Comparison of ENCODE assay signal across 24 cellular contexts in genomic region chr5:130386155-130386554, GRCh38.
A peak's percentile ranks its signal among the peaks of the same experiment; 100 is the strongest.
DNase-seq lines count a peak whose midpoint lies in the region; ATAC-seq, FAIRE-seq and TF ChIP-seq lines count a peak whose summit lies in the region.
"Had no signal": no experiment of that assay in that cellular context is flagged by ENCODE, and none has a peak within 500 bp of the region (broad histone marks: within the 10 kb centered on the region; RNA-seq: fewer than 3 reads in every experiment).

No MANE protein-coding gene starts in this region.

- no peaks in the 10 kb centered on the region for H3K23me2 ChIP-seq in H1 (ENCODE audit: low read depth, low read length)

- no peaks in the 10 kb centered on the region for H3K27me3 Mint-ChIP-seq in stimulated activated naive B cell treated with anti-CD40 and anti-IgM and Interleukin-4, amounts not matched to agents 10 μg/mL and 1 μg/mL and 100 μg/mL, for 72 hours
- H3K27me3 Mint-ChIP-seq: CD4-positive, CD25-positive, alpha-beta regulatory T cell; natural killer cell treated with Interleukin-12 subunit alpha and Interleukin-12 subunit beta and Interleukin-15 and Interleukin-18, amount 100 ng/mL, for 72 hours had no signal

- H2AK5ac ChIP-seq in H1 (ENCODE audit: low read depth, low read length) (no peak overlapping the region), mesendoderm (ENCODE audit: low read length) (no peak overlapping the region)

- H3K36me3 ChIP-seq in OCI-LY7 (ENCODE audit: insufficient read depth, low read length), result no peaks in the 10 kb centered on the region
- H3K36me3 ChIP-seq in H1 (ENCODE audit: control insufficient read depth in 2 of 4, insufficient read depth in 4 of 4, low read length in 3 of 4), result no peaks in the 10 kb centered on the region
- H3K36me3 ChIP-seq in mesendoderm (ENCODE audit: control insufficient read depth, insufficient read depth, low read length), result no peaks in the 10 kb centered on the region
- H3K36me3 ChIP-seq in GM23248 (ENCODE audit: low read depth), result no peaks in the 10 kb centered on the region
- H3K36me3 ChIP-seq: ascending aorta, prostate gland, sigmoid colon, transverse colon had no signal

- H3K4me3 ChIP-seq in OCI-LY7 (ENCODE audit: low read depth, low read length, poor library complexity, severe bottlenecking) (no peak overlapping the region), H1 (ENCODE audit: extremely low read depth in 1 of 4, insufficient read depth in 2 of 4, low read depth in 3 of 4, low read length in 4 of 4) (no peak overlapping the region), mesendoderm (ENCODE audit: low read length) (no peak overlapping the region), GM23248 (no peak overlapping the region)
- H3K4me3 ChIP-seq: ascending aorta, prostate gland, sigmoid colon, transverse colon had no signal

- CTCF ChIA-PET in OCI-LY7 (lab: Charles Lee; ENCODE audit: unreplicated experiment), result no interaction called here
- CTCF ChIA-PET in H1 (lab: Charles Lee; ENCODE audit: partially characterized antibody), result interaction anchor here (1.0 to 1.6 kb wide), 2 partner anchors 10 to 93 kb away, joined by 3 read pairs; no protein-coding TSS in a partner anchor

- in situ Hi-C loops in GM23248 (cut with MboI), result no loop called here

- H4K20me1 ChIP-seq in OCI-LY7 (ENCODE audit: insufficient read depth, low read length), result no peaks in the 10 kb centered on the region
- no peaks in the 10 kb centered on the region for H4K20me1 ChIP-seq in H1 (replicated peaks in 1 of 2; ENCODE audit: control insufficient read depth in 1 of 2, insufficient read depth in 2 of 2, low read length in 2 of 2)
- no peaks in the 10 kb centered on the region for H4K20me1 ChIP-seq in GM23248 (ENCODE audit: insufficient read depth)

- no TSS peak for BruUV-seq in OCI-LY7 (replicated peaks; lab: Mats Ljungman, UMichigan)

- H3K79me2 ChIP-seq in OCI-LY7 (ENCODE audit: insufficient read depth, low read depth, low read length) (no peaks in the 10 kb centered on the region), H1 (ENCODE audit: control insufficient read depth in 1 of 2, insufficient read depth in 2 of 2, low read length in 2 of 2) (no peaks in the 10 kb centered on the region), mesendoderm (ENCODE audit: control insufficient read depth, insufficient read depth, low read length) (no peaks in the 10 kb centered on the region), GM23248 (ENCODE audit: insufficient read depth) (no peaks in the 10 kb centered on the region)

- no peak overlapping the region for H3K4ac ChIP-seq in H1 (replicated peaks; ENCODE audit: insufficient read length, low read depth, low read length)
- H3K4ac ChIP-seq in mesendoderm (ENCODE audit: low read depth, low read length), result peak overlapping the region; percentile 36

- TF ChIP-seq POLR2A in H1 (IDR thresholded peaks at IDR 0.05; ENCODE audit: control extremely low read depth in 1 of 2, low read depth in 2 of 2, low read length in 2 of 2), result no peak

- H3K79me1 ChIP-seq in H1 (ENCODE audit: low read depth, low read length), result no peaks in the 10 kb centered on the region
- no peaks in the 10 kb centered on the region for H3K79me1 ChIP-seq in mesendoderm (ENCODE audit: low read length)

- H3K27ac ChIP-seq in OCI-LY7 (ENCODE audit: low read depth, low read length, poor library complexity, severe bottlenecking) (no peak overlapping the region), H1 (ENCODE audit: low read depth, low read length) (no peak overlapping the region), mesendoderm (ENCODE audit: low read depth, low read length) (no peak overlapping the region), GM23248 (no peak overlapping the region)
- H3K27ac ChIP-seq: ascending aorta, prostate gland, sigmoid colon, transverse colon had no signal

- H3K56ac ChIP-seq in H1 (replicated peaks; ENCODE audit: insufficient read length, low read depth, low read length) (no peak overlapping the region), mesendoderm (ENCODE audit: low read length) (no peak overlapping the region)

- H3K23ac ChIP-seq in H1 (ENCODE audit: insufficient read length) (no peak overlapping the region), mesendoderm (ENCODE audit: low read length) (no peak overlapping the region)

- H3K18ac ChIP-seq in H1 (ENCODE audit: extremely low read depth, low read length) (no peak overlapping the region), mesendoderm (ENCODE audit: low read length) (no peak overlapping the region)

- DNase-seq in OCI-LY7 (ENCODE audit: low spot score) (peak; percentile 7), H1 (ENCODE audit: low read depth in 1 of 2, low spot score in 2 of 2) (no peak), mesendoderm (peak; percentile 2), GM23248 (no peak), UCSD-AML1 (lab: John Stamatoyannopoulos, UW; ENCODE audit: unreplicated experiment) (no peak), Right ventricle myocardium inferior (ENCODE audit: missing footprints) (no peak)
- DNase-seq in stimulated activated naive B cell treated with anti-CD40 and anti-IgM and Interleukin-4, amounts not matched to agents 10 μg/mL and 1 μg/mL and 100 μg/mL, for 72 hours, result no peak
- DNase-seq: CD4-positive, CD25-positive, alpha-beta regulatory T cell; central memory CD4-positive, alpha-beta T cell; left ventricle myocardium superior; NCI-H1092 treated with DMSO at 0.1 percent for 48 hours; NCI-H2029 treated with DMSO at 0.1 percent for 48 hours; NCI-H2227 treated with DMSO at 0.1 percent for 48 hours; sigmoid colon; SK-N-SH; transverse colon had no signal

- H2BK20ac ChIP-seq in H1 (ENCODE audit: low read length), result no peak overlapping the region

- H3K4me1 ChIP-seq in OCI-LY7 (ENCODE audit: insufficient read depth, low read length, poor library complexity, severe bottlenecking), result no peaks in the 10 kb centered on the region
- H3K4me1 ChIP-seq in H1 (replicated peaks in 1 of 4; ENCODE audit: control insufficient read depth in 3 of 4, insufficient read depth in 4 of 4, low read length in 3 of 4), result no peaks in the 10 kb centered on the region
- no peaks in the 10 kb centered on the region for H3K4me1 ChIP-seq in mesendoderm (ENCODE audit: control insufficient read depth, low read depth, low read length)
- no peaks in the 10 kb centered on the region for H3K4me1 ChIP-seq in GM23248 (ENCODE audit: insufficient read depth)
- H3K4me1 ChIP-seq: ascending aorta, prostate gland, sigmoid colon had no signal

- TF ChIP-seq CTCF in OCI-LY7 (conservative IDR thresholded peaks at IDR 0.05; ENCODE audit: low read length) (peak; percentile 54), H1 (IDR thresholded peaks at IDR 0.05; ENCODE audit: control extremely low read depth in 1 of 3, insufficient read depth in 1 of 3, low read depth in 1 of 3, low read length in 3 of 3) (no peak)

- POLR2A ChIA-PET in OCI-LY7 (lab: Charles Lee) (interaction anchor here (0.6 kb wide), 1 partner anchor 408 kb away, joined by 3 read pairs; no protein-coding TSS in a partner anchor), H1 (lab: Charles Lee; ENCODE audit: partially characterized antibody) (no interaction called here)

- H3K9me2 ChIP-seq in OCI-LY7 (ENCODE audit: insufficient read depth, low read length) (no peaks in the 10 kb centered on the region), GM23248 (ENCODE audit: insufficient read depth) (no peaks in the 10 kb centered on the region)

- FAIRE-seq in H1 (lab: Jason Lieb, UNC), result no peak
- FAIRE-seq: frontal cortex, islet of Langerhans had no signal

- H3K4me3 Mint-ChIP-seq in stimulated activated naive B cell treated with anti-CD40 and anti-IgM and Interleukin-4, amounts not matched to agents 10 μg/mL and 1 μg/mL and 100 μg/mL, for 72 hours, result no peak overlapping the region
- H3K4me3 Mint-ChIP-seq: activated naive CD4-positive, alpha-beta T cell treated with anti-CD3 and anti-CD28 coated beads, Interleukin-2, amount 50 U/mL, for 24 hours; activated T-helper 1 cell treated with anti-CD3 and anti-CD28 coated beads, Interleukin-12 subunit alpha, Interleukin-12 subunit beta, Interleukin-2, Interleukin-4 antibody, amounts not matched to agents 30 ng/mL and 10 ng/mL and 1 ng/mL, durations not matched to agents 14 hours and 24 hours and 36 hours; natural killer cell treated with Interleukin-12 subunit alpha and Interleukin-12 subunit beta and Interleukin-15 and Interleukin-18, amount 100 ng/mL, for 72 hours; T-helper 2 cell treated with Interferon-gamma antibody and Interleukin-4, amounts not matched to agents 5 μg/mL and 100 μg/mL, for 36 hours had no signal

- H3K9me3 Mint-ChIP-seq in stimulated activated naive B cell treated with anti-CD40 and anti-IgM and Interleukin-4, amounts not matched to agents 10 μg/mL and 1 μg/mL and 100 μg/mL, for 72 hours, result no peaks in the 10 kb centered on the region
- H3K9me3 Mint-ChIP-seq: activated naive CD4-positive, alpha-beta T cell treated with anti-CD3 and anti-CD28 coated beads, Interleukin-2, amount 50 U/mL, for 24 hours; activated T-helper 1 cell treated with anti-CD3 and anti-CD28 coated beads, Interleukin-12 subunit alpha, Interleukin-12 subunit beta, Interleukin-2, Interleukin-4 antibody, amounts not matched to agents 30 ng/mL and 10 ng/mL and 1 ng/mL, durations not matched to agents 14 hours and 24 hours and 36 hours; T-helper 2 cell treated with Interferon-gamma antibody and Interleukin-4, amounts not matched to agents 5 μg/mL and 100 μg/mL, for 36 hours had no signal

- no peaks in the 10 kb centered on the region for H3K36me3 Mint-ChIP-seq in stimulated activated naive B cell treated with anti-CD40 and anti-IgM and Interleukin-4, amounts not matched to agents 10 μg/mL and 1 μg/mL and 100 μg/mL, for 72 hours
- H3K36me3 Mint-ChIP-seq: activated naive CD4-positive, alpha-beta T cell treated with anti-CD3 and anti-CD28 coated beads, Interleukin-2, amount 50 U/mL, for 24 hours; CD4-positive, CD25-positive, alpha-beta regulatory T cell; natural killer cell treated with Interleukin-12 subunit alpha and Interleukin-12 subunit beta and Interleukin-15 and Interleukin-18, amount 100 ng/mL, for 72 hours had no signal

- H2BK5ac ChIP-seq in H1 (ENCODE audit: low read depth, low read length) (no peak overlapping the region), mesendoderm (ENCODE audit: low read length) (no peak overlapping the region)

- TF ChIP-seq RAD21 in H1 (IDR thresholded peaks at IDR 0.05 in 1 of 2, conservative IDR thresholded peaks at IDR 0.05 in 1 of 2; ENCODE audit: low read depth in 2 of 2, low read length in 2 of 2), result 0 out of 4 replicates have a peak, but pooled peaks of 1 of the 2 experiments have one; percentile 14

- H3K4me2 ChIP-seq in OCI-LY7 (ENCODE audit: low read length) (no peak overlapping the region), H1 (ENCODE audit: insufficient read depth in 1 of 2, low read depth in 2 of 2, low read length in 2 of 2) (no peak overlapping the region), mesendoderm (ENCODE audit: low read length) (no peak overlapping the region), GM23248 (ENCODE audit: unreplicated experiment) (no peak overlapping the region)
- H3K4me2 ChIP-seq: SK-N-SH had no signal

- no peak overlapping the region for H3K14ac ChIP-seq in H1 (ENCODE audit: insufficient read length)

- no peak for TF ChIP-seq EP300 in H1 (IDR thresholded peaks at IDR 0.05; ENCODE audit: borderline replicate concordance in 1 of 2, low read depth in 2 of 2, low read length in 2 of 2)

- no peaks in the 10 kb centered on the region for H3K4me1 Mint-ChIP-seq in stimulated activated naive B cell treated with anti-CD40 and anti-IgM and Interleukin-4, amounts not matched to agents 10 μg/mL and 1 μg/mL and 100 μg/mL, for 72 hours
- H3K4me1 Mint-ChIP-seq: activated naive CD4-positive, alpha-beta T cell treated with anti-CD3 and anti-CD28 coated beads, Interleukin-2, amount 50 U/mL, for 24 hours; CD4-positive, CD25-positive, alpha-beta regulatory T cell had no signal

- intact Hi-C loops in OCI-LY7 (cut with micrococcal nuclease; ENCODE audit: unreplicated experiment) (loop anchor here (10.0 kb wide), 1 partner anchor 281 kb away; no protein-coding TSS in a partner anchor), Right ventricle myocardium inferior (cut with DNase I) (no loop called here)

- H4K5ac ChIP-seq in H1 (ENCODE audit: insufficient read length, low read depth, low read length) (no peak overlapping the region), mesendoderm (ENCODE audit: low read length) (no peak overlapping the region)

- H4K8ac ChIP-seq in H1 (ENCODE audit: extremely low read depth, insufficient read depth, low read length) (no peak overlapping the region), mesendoderm (ENCODE audit: low read depth, low read length) (no peak overlapping the region)

- H2BK120ac ChIP-seq in H1 (replicated peaks; ENCODE audit: low read depth, low read length) (no peak overlapping the region), mesendoderm (ENCODE audit: low read depth, low read length) (no peak overlapping the region)

- ATAC-seq in stimulated activated naive B cell treated with anti-CD40 and anti-IgM and Interleukin-4, amounts not matched to agents 10 μg/mL and 1 μg/mL and 100 μg/mL, for 72 hours (replicated peaks), result peak; percentile 56 to 59
- no peak for ATAC-seq in Right ventricle myocardium inferior
- ATAC-seq: left ventricle myocardium superior; natural killer cell treated with Interleukin-12 subunit alpha and Interleukin-12 subunit beta and Interleukin-15 and Interleukin-18, amount 100 ng/mL, for 72 hours had no signal

- H2BK12ac ChIP-seq in H1 (ENCODE audit: low read depth, low read length), result no peak overlapping the region

- H3K27me3 ChIP-seq in H1 (replicated peaks in 1 of 4; ENCODE audit: control insufficient read depth in 3 of 4, extremely low read depth in 1 of 4, insufficient read depth in 3 of 4, low read length in 3 of 4) (no peaks in the 10 kb centered on the region), mesendoderm (ENCODE audit: insufficient read depth, low read length, poor library complexity) (no peaks in the 10 kb centered on the region), GM23248 (replicated peaks; ENCODE audit: insufficient read depth) (no peaks in the 10 kb centered on the region)
- H3K27me3 ChIP-seq: ascending aorta, sigmoid colon, transverse colon had no signal

- H3K9ac ChIP-seq in H1 (replicated peaks in 1 of 4; ENCODE audit: extremely low read depth in 1 of 4, low read depth in 3 of 4, low read length in 3 of 4) (no peak overlapping the region), mesendoderm (ENCODE audit: low read length) (no peak overlapping the region), GM23248 (no peak overlapping the region)
- H3K9ac ChIP-seq: SK-N-SH had no signal

- H2AFZ ChIP-seq in OCI-LY7 (ENCODE audit: low read length) (peak overlapping the region; percentile 35; the same call in 1 of the 2 replicates), H1 (ENCODE audit: low read length) (peak overlapping the region; percentile 18; the same call in 1 of the 2 replicates), GM23248 (no peak overlapping the region)

- H4K91ac ChIP-seq in H1 (replicated peaks; ENCODE audit: insufficient read length, low read length), result no peak overlapping the region

- 81% methylated on average over 1 of the region's 1 CpG; no CpG with 5 or more reads in 1 of the 2 experiments for WGBS in H1 (ENCODE audit: extremely low coverage in 1 of 2, insufficient coverage in 1 of 2, insufficient read length in 1 of 2, insufficient replicate concordance in 2 of 2, low coverage in 1 of 2, low lambda C conversion rate in 2 of 2, missing lambda C conversion rate in 1 of 2), 2 experiments
- WGBS in mesendoderm (ENCODE audit: extremely low coverage, insufficient coverage, low lambda C conversion rate), result no CpG with 5 or more reads among the region's 1 CpG
- 0% methylated on average over 1 of the region's 1 CpG for WGBS in GM23248 (ENCODE audit: low coverage in 1 of 2, low lambda C conversion rate in 2 of 2, missing lambda C conversion rate in 2 of 2), 2 experiments

- no peak overlapping the region for H3K27ac Mint-ChIP-seq in stimulated activated naive B cell treated with anti-CD40 and anti-IgM and Interleukin-4, amounts not matched to agents 10 μg/mL and 1 μg/mL and 100 μg/mL, for 72 hours
- H3K27ac Mint-ChIP-seq: activated naive CD4-positive, alpha-beta T cell treated with anti-CD3 and anti-CD28 coated beads, Interleukin-2, amount 50 U/mL, for 24 hours; activated T-helper 1 cell treated with anti-CD3 and anti-CD28 coated beads, Interleukin-12 subunit alpha, Interleukin-12 subunit beta, Interleukin-2, Interleukin-4 antibody, amounts not matched to agents 30 ng/mL and 10 ng/mL and 1 ng/mL, durations not matched to agents 14 hours and 24 hours and 36 hours; CD4-positive, CD25-positive, alpha-beta regulatory T cell; natural killer cell treated with Interleukin-12 subunit alpha and Interleukin-12 subunit beta and Interleukin-15 and Interleukin-18, amount 100 ng/mL, for 72 hours; T-helper 2 cell treated with Interferon-gamma antibody and Interleukin-4, amounts not matched to agents 5 μg/mL and 100 μg/mL, for 36 hours had no signal

- H3K9me3 ChIP-seq in OCI-LY7 (ENCODE audit: low read length) (no peaks in the 10 kb centered on the region), H1 (ENCODE audit: insufficient read depth in 2 of 2, low read depth in 1 of 2, low read length in 1 of 2) (no peaks in the 10 kb centered on the region), GM23248 (ENCODE audit: low read depth) (peaks cover 2% of the 10 kb centered on the region)
- H3K9me3 ChIP-seq: ascending aorta, prostate gland, sigmoid colon, SK-N-SH, transverse colon had no signal

- no peaks in the 10 kb centered on the region for H3F3A ChIP-seq in GM23248 (ENCODE audit: insufficient read depth)

- H2BK15ac ChIP-seq in H1 (ENCODE audit: low read length) (no peak overlapping the region), mesendoderm (replicated peaks; ENCODE audit: low read depth) (no peak overlapping the region)

Comparison
In these comparisons a context has a peak if more than half of its experiments do, and no peak if none do; other contexts are left out.
1. DNase-seq: peak in OCI-LY7 (single experiment) and mesendoderm (single experiment); none in H1 (0 of 2), stimulated activated naive B cell treated with anti-CD40 and anti-IgM and Interleukin-4, amounts not matched to agents 10 μg/mL and 1 μg/mL and 100 μg/mL, for 72 hours (single experiment), GM23248 (single experiment), UCSD-AML1 (single experiment) and Right ventricle myocardium inferior (single experiment).